8 cellular contexts compared by ENCODE assay signal in the genomic region with DNA sequence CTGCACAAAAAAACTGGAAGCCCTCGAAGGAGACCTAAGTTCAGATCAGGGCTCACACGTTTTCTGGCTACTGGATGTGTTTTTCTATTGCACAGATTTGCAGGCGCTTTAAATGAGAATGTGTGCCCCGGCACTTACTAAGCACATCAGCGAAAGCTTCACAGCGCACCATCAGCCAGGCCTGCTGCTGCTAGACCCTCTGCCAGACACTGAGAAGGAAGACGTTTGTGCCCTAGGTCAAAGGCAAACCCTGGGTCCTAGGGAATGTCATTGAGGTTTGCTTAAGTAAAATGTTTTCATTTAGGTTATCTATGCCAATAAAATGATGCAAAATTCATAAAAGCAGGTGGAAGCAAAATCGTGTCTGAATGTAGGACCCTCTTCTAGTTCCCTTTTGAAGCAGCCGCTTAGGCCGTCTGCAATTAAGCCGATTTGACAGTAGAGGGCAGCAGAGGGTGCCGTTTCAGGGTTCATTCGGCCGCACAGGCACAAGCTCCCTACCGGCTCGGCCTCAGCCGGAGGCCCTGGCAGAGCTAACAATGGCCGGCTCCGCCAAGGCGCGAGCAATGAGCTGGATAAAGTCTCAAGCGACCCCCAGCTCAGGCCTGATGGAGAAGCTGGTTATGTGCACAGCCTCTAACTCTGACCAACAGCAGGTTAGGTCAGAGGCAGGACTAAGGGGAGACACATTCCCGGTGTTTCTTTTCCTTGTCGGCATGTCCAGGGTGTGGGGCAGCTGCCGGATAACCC.
DNase-seq lines count a peak whose midpoint lies in the region; ATAC-seq and TF ChIP-seq lines count a peak whose summit lies in the region.

No MANE protein-coding gene starts in this region.

- no peak overlapping the region for H3K4me3 Mint-ChIP-seq in activated CD4-positive, alpha-beta memory T cell treated with anti-CD3 and anti-CD28 coated beads, Interleukin-2, amount 10 ng/mL, durations not matched to agents 7 days and 5 days

- TF ChIP-seq CTCF in BJ (IDR thresholded peaks at IDR 0.05; ENCODE audit: insufficient read depth, low read depth, low read length) (peak; percentile 85), epithelial cell of proximal tubule (conservative IDR thresholded peaks at IDR 0.05; ENCODE audit: low read depth, low read length) (peak; percentile 90), mucosa of descending colon (IDR thresholded peaks at IDR 0.05) (peak; percentile 82)

- DNase-seq in BJ (ENCODE audit: low read depth) (no peak), NCI-H748 (lab: John Stamatoyannopoulos, UW; ENCODE audit: unreplicated experiment) (peak; percentile 88), epithelial cell of proximal tubule (ENCODE audit: low read depth) (no peak), mucosa of descending colon (peak; percentile 67 to 79 (median 69))
- peak; percentile 50 for DNase-seq in activated CD4-positive, alpha-beta memory T cell treated with anti-CD3 and anti-CD28 coated beads, Interleukin-2, amount 10 ng/mL, durations not matched to agents 7 days and 5 days
- DNase-seq in stimulated activated CD8-positive, alpha-beta memory T cell treated with anti-CD3 and anti-CD28 coated beads, Interleukin-7, amount 100 ng/mL, for 24 hours (ENCODE audit: low read depth) = peak; percentile 21

- H3K36me3 ChIP-seq in BJ (ENCODE audit: control insufficient read depth, insufficient read depth, low read length) (no peaks in the 10 kb centered on the region), mucosa of descending colon (ENCODE audit: low read depth) (no peaks in the 10 kb centered on the region)

- CTCF ChIA-PET in BJ (lab: Yijun Ruan, JAX) = interaction anchor here (0.6 to 8.0 kb wide), 46 partner anchors 9 to 715 kb away, joined by 3 to 91 read pairs (median 4); a partner anchor contains a TSS
- CTCF ChIA-PET in activated CD4-positive, alpha-beta memory T cell treated with anti-CD3 and anti-CD28 coated beads, Interleukin-2, amount 10 ng/mL, durations not matched to agents 7 days and 5 days (lab: Charles Lee) = interaction anchor here (0.6 to 3.9 kb wide), 25 partner anchors 8 to 919 kb away, joined by 3 to 28 read pairs (median 4); no protein-coding TSS in a partner anchor

- POLR2A ChIA-PET in BJ (lab: Charles Lee) = interaction anchor here (0.6 kb wide), 1 partner anchor 282 kb away, joined by 5 read pairs; no protein-coding TSS in a partner anchor
- POLR2A ChIA-PET in activated CD4-positive, alpha-beta memory T cell treated with anti-CD3 and anti-CD28 coated beads, Interleukin-2, amount 10 ng/mL, durations not matched to agents 7 days and 5 days (lab: Charles Lee) = no interaction called here

- peaks cover 2% of the 10 kb centered on the region for H3K4me1 ChIP-seq in mucosa of descending colon (ENCODE audit: low read depth)

- H3K27ac Mint-ChIP-seq in activated CD4-positive, alpha-beta memory T cell treated with anti-CD3 and anti-CD28 coated beads, Interleukin-2, amount 10 ng/mL, durations not matched to agents 7 days and 5 days = no peak overlapping the region

- H3K36me3 Mint-ChIP-seq in activated CD4-positive, alpha-beta memory T cell treated with anti-CD3 and anti-CD28 coated beads, Interleukin-2, amount 10 ng/mL, durations not matched to agents 7 days and 5 days (ENCODE audit: low read depth) = no peaks in the 10 kb centered on the region

- intact Hi-C loops in mucosa of descending colon (cut with DNase I, micrococcal nuclease) = no loop called here

- H3K9me3 ChIP-seq in mucosa of descending colon = no peaks in the 10 kb centered on the region

- no peaks in the 10 kb centered on the region for H3K27me3 Mint-ChIP-seq in activated CD4-positive, alpha-beta memory T cell treated with anti-CD3 and anti-CD28 coated beads, Interleukin-2, amount 10 ng/mL, durations not matched to agents 7 days and 5 days

- no peak overlapping the region for H3K4me3 ChIP-seq in BJ (ENCODE audit: low read depth, low read length)
- H3K4me3 ChIP-seq in epithelial cell of proximal tubule (ENCODE audit: low read depth, low read length) = no peak overlapping the region
- H3K4me3 ChIP-seq in mucosa of descending colon = no peak overlapping the region

- H3K4me1 Mint-ChIP-seq in activated CD4-positive, alpha-beta memory T cell treated with anti-CD3 and anti-CD28 coated beads, Interleukin-2, amount 10 ng/mL, durations not matched to agents 7 days and 5 days = no peaks in the 10 kb centered on the region

- no peaks in the 10 kb centered on the region for H3K9me3 Mint-ChIP-seq in activated CD4-positive, alpha-beta memory T cell treated with anti-CD3 and anti-CD28 coated beads, Interleukin-2, amount 10 ng/mL, durations not matched to agents 7 days and 5 days

- ATAC-seq in GM19351 (IDR thresholded peaks at IDR 0.05; ENCODE audit: unreplicated experiment) (peak; percentile 86), HG03565 (IDR thresholded peaks at IDR 0.05; ENCODE audit: unreplicated experiment) (peak; percentile 83), mucosa of descending colon (peak; percentile 95)

- no peaks in the 10 kb centered on the region for H3K27me3 ChIP-seq in BJ (ENCODE audit: control insufficient read depth, insufficient read depth, low read length)

Comparison
In these comparisons a context has a peak if more than half of its experiments do, and no peak if none do; other contexts are left out.
1. DNase-seq: peak in NCI-H748 (single experiment), activated CD4-positive, alpha-beta memory T cell treated with anti-CD3 and anti-CD28 coated beads, Interleukin-2, amount 10 ng/mL, durations not matched to agents 7 days and 5 days (single experiment), mucosa of descending colon (3 of 3) and stimulated activated CD8-positive, alpha-beta memory T cell treated with anti-CD3 and anti-CD28 coated beads, Interleukin-7, amount 100 ng/mL, for 24 hours (single experiment); none in BJ (single experiment) and epithelial cell of proximal tubule (single experiment).
2. Peak in every context shown above with its lines, with median percentiles within 50 percentile points of each other: CTCF ChIP-seq and ATAC-seq.